In the genomic region with DNA sequence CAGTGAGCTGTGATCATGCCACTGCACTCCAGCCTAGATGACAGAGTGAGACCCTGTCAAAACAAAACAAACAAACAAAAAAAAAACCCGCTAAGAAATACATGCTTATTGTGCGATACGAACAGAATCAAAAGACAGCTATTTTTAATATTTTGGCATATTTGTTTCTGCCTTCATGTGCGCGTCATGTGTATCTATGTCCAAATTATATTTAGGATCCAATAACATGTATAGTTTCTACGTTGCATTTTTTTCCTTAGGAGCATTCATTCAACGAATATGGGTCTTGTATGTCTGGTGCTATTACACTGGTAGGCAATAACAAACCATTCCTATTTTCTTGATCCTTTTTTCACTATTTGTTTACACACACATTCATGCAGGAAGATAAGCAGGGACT, we compare ENCODE assay signal across 8 cellular contexts. TPM values are rescaled to one million over a fixed set of nuclear protein-coding genes. Genes with fewer than 3 reads are reported as not detected.
DNase-seq lines count a peak whose midpoint lies in the region; ATAC-seq lines count a peak whose summit lies in the region.

No MANE protein-coding gene starts in this region.

- no peak overlapping the region for H3K27ac ChIP-seq in stomach smooth muscle (ENCODE audit: low read length)

- peak overlapping the region; percentile 99 for H3K4me3 Mint-ChIP-seq in activated CD8-positive, alpha-beta memory T cell treated with anti-CD3 and anti-CD28 coated beads, Interleukin-2, amount 10 ng/mL, durations not matched to agents 7 days and 5 days
- peak overlapping the region; percentile 100 for H3K4me3 Mint-ChIP-seq in activated CD8-positive, alpha-beta T cell treated with anti-CD3 and anti-CD28 coated beads, Interleukin-2, amount 10 ng/mL, durations not matched to agents 7 days and 5 days

- POLR2A ChIA-PET in activated CD8-positive, alpha-beta T cell treated with anti-CD3 and anti-CD28 coated beads, Interleukin-2, amount 10 ng/mL, durations not matched to agents 7 days and 5 days (lab: Charles Lee): no interaction called here

- H3K9ac ChIP-seq in iPS-15b (ENCODE audit: low read depth, low read length) (no peak overlapping the region), stomach smooth muscle (ENCODE audit: low read length in 2 of 2) (no peak overlapping the region)

- no peak overlapping the region for H3K27ac Mint-ChIP-seq in activated CD8-positive, alpha-beta memory T cell treated with anti-CD3 and anti-CD28 coated beads, Interleukin-2, amount 10 ng/mL, durations not matched to agents 7 days and 5 days
- no peak overlapping the region for H3K27ac Mint-ChIP-seq in activated CD8-positive, alpha-beta T cell treated with anti-CD3 and anti-CD28 coated beads, Interleukin-2, amount 10 ng/mL, durations not matched to agents 7 days and 5 days

- H3K4me3 ChIP-seq in iPS-15b (ENCODE audit: low read depth, low read length): peak overlapping the region; percentile 99
- peak overlapping the region; percentile 95 to 97 for H3K4me3 ChIP-seq in stomach smooth muscle (ENCODE audit: low read length in 2 of 2)

- H3K4me1 Mint-ChIP-seq in activated CD8-positive, alpha-beta memory T cell treated with anti-CD3 and anti-CD28 coated beads, Interleukin-2, amount 10 ng/mL, durations not matched to agents 7 days and 5 days: peaks cover 72% of the 10 kb centered on the region
- H3K4me1 Mint-ChIP-seq in activated CD8-positive, alpha-beta T cell treated with anti-CD3 and anti-CD28 coated beads, Interleukin-2, amount 10 ng/mL, durations not matched to agents 7 days and 5 days (ENCODE audit: low read depth): peaks cover 72% of the 10 kb centered on the region

- CTCF ChIA-PET in activated CD8-positive, alpha-beta memory T cell treated with anti-CD3 and anti-CD28 coated beads, Interleukin-2, amount 10 ng/mL, durations not matched to agents 7 days and 5 days (lab: Charles Lee): interaction anchor here (0.5 to 3.7 kb wide), 3 partner anchors 44 to 210 kb away, joined by 3 to 17 read pairs (median 7); no protein-coding TSS in a partner anchor
- CTCF ChIA-PET in activated CD8-positive, alpha-beta T cell treated with anti-CD3 and anti-CD28 coated beads, Interleukin-2, amount 10 ng/mL, durations not matched to agents 7 days and 5 days (lab: Charles Lee): interaction anchor here (0.9 to 3.0 kb wide), 3 partner anchors 44 to 210 kb away, joined by 3 to 21 read pairs (median 8); no protein-coding TSS in a partner anchor

- peaks cover 25% of the 10 kb centered on the region for H3K4me1 ChIP-seq in iPS-15b (ENCODE audit: control insufficient read depth, insufficient read depth, low read length)
- H3K4me1 ChIP-seq in stomach smooth muscle (ENCODE audit: control insufficient read depth, insufficient read depth, low read length): peaks cover 25% of the 10 kb centered on the region

- H3K36me3 ChIP-seq in iPS-15b (ENCODE audit: control insufficient read depth, insufficient read depth, low read length) (no peaks in the 10 kb centered on the region), stomach smooth muscle (ENCODE audit: control insufficient read depth in 2 of 2, insufficient read depth in 2 of 2, low read length in 2 of 2) (peaks cover 0 to 6% of the 10 kb centered on the region in 2 donors)

- no peak for ATAC-seq in activated CD8-positive, alpha-beta memory T cell treated with anti-CD3 and anti-CD28 coated beads, Interleukin-2, amount 10 ng/mL, durations not matched to agents 7 days and 5 days
- no peak for ATAC-seq in activated CD8-positive, alpha-beta T cell treated with anti-CD3 and anti-CD28 coated beads, Interleukin-2, amount 10 ng/mL, durations not matched to agents 7 days and 5 days

- H3K9me3 Mint-ChIP-seq in activated CD8-positive, alpha-beta memory T cell treated with anti-CD3 and anti-CD28 coated beads, Interleukin-2, amount 10 ng/mL, durations not matched to agents 7 days and 5 days (ENCODE audit: low read depth): no peaks in the 10 kb centered on the region
- no peaks in the 10 kb centered on the region for H3K9me3 Mint-ChIP-seq in activated CD8-positive, alpha-beta T cell treated with anti-CD3 and anti-CD28 coated beads, Interleukin-2, amount 10 ng/mL, durations not matched to agents 7 days and 5 days (ENCODE audit: insufficient read depth)

- H3K27me3 ChIP-seq in iPS-15b (ENCODE audit: control insufficient read depth, insufficient read depth, low read length) (no peaks in the 10 kb centered on the region), stomach smooth muscle (ENCODE audit: control insufficient read depth in 1 of 2, insufficient read depth in 2 of 2, low read length in 2 of 2) (no peaks in the 10 kb centered on the region)

- peaks cover 17% of the 10 kb centered on the region for H3K36me3 Mint-ChIP-seq in activated CD8-positive, alpha-beta memory T cell treated with anti-CD3 and anti-CD28 coated beads, Interleukin-2, amount 10 ng/mL, durations not matched to agents 7 days and 5 days
- H3K36me3 Mint-ChIP-seq in activated CD8-positive, alpha-beta T cell treated with anti-CD3 and anti-CD28 coated beads, Interleukin-2, amount 10 ng/mL, durations not matched to agents 7 days and 5 days (ENCODE audit: low read depth): peaks cover 28% of the 10 kb centered on the region

- DNase-seq in activated CD8-positive, alpha-beta memory T cell treated with anti-CD3 and anti-CD28 coated beads, Interleukin-2, amount 10 ng/mL, durations not matched to agents 7 days and 5 days: no peak
- DNase-seq in activated CD8-positive, alpha-beta memory T cell treated with anti-CD3 and anti-CD28 coated beads for 24 hours: no peak
- no peak for DNase-seq in activated CD8-positive, alpha-beta T cell treated with anti-CD3 and anti-CD28 coated beads, Interleukin-2, amount 10 ng/mL, durations not matched to agents 7 days and 5 days
- DNase-seq in nucleus accumbens (lab: John Stamatoyannopoulos, UW) (no peak), posterior cingulate gyrus (no peak), NCI-H2196 treated with DMSO at 0.1 percent for 48 hours (lab: John Stamatoyannopoulos, UW; ENCODE audit: unreplicated experiment) (no peak)

- intact Hi-C loops in posterior cingulate gyrus (cut with DNase I): loop anchor here (5.0 kb wide), 2 partner anchors 44 to 114 kb away; no protein-coding TSS in a partner anchor

- no peaks in the 10 kb centered on the region for H3K27me3 Mint-ChIP-seq in activated CD8-positive, alpha-beta memory T cell treated with anti-CD3 and anti-CD28 coated beads, Interleukin-2, amount 10 ng/mL, durations not matched to agents 7 days and 5 days
- H3K27me3 Mint-ChIP-seq in activated CD8-positive, alpha-beta T cell treated with anti-CD3 and anti-CD28 coated beads, Interleukin-2, amount 10 ng/mL, durations not matched to agents 7 days and 5 days (ENCODE audit: low read depth): no peaks in the 10 kb centered on the region

- H3K9me3 ChIP-seq in iPS-15b (ENCODE audit: control insufficient read depth, insufficient read depth, low read length): no peaks in the 10 kb centered on the region
- no peaks in the 10 kb centered on the region for H3K9me3 ChIP-seq in stomach smooth muscle (ENCODE audit: control insufficient read depth in 2 of 2, low read length in 2 of 2)

RNA-seq across cellular contexts. Expression of a gene that starts 1.8 kb away (rescaled TPM):
- total RNA-seq in activated CD8-positive, alpha-beta memory T cell treated with anti-CD3 and anti-CD28 coated beads, Interleukin-2, amount 10 ng/mL, durations not matched to agents 7 days and 5 days: 100 to 1,000 TPM in 1 of 2 experiments, 10 to 100 TPM in 1; 98.3 to 104 TPM
- 10 to 100 TPM; 94.1 to 98.3 TPM for total RNA-seq in activated CD8-positive, alpha-beta T cell treated with anti-CD3 and anti-CD28 coated beads, Interleukin-2, amount 10 ng/mL, durations not matched to agents 7 days and 5 days
